In genomic region chr11:127733552-127733951, GRCh38 we compare ENCODE assay signal across 22 cellular contexts.
DNase-seq lines count a peak whose midpoint lies in the region; ATAC-seq and TF ChIP-seq lines count a peak whose summit lies in the region.
"Had no signal": no experiment of that assay in that cellular context is flagged by ENCODE, and none has a peak within 500 bp of the region (broad histone marks: within the 10 kb centered on the region; RNA-seq: fewer than 3 reads in every experiment).

No MANE protein-coding gene starts in this region.

- no peaks in the 10 kb centered on the region for H3K4me1 ChIP-seq in gastroesophageal sphincter
- H3K4me1 ChIP-seq: parathyroid adenoma, suprapubic skin, vagina had no signal

- peaks cover 4% of the 10 kb centered on the region for H3K9me3 Mint-ChIP-seq in mesothelial cell of epicardium
- peaks cover 0 to 1% of the 10 kb centered on the region in 2 donors for H3K9me3 Mint-ChIP-seq in effector memory CD8-positive, alpha-beta T cell

- H3K4me3 ChIP-seq in gastroesophageal sphincter = no peak overlapping the region
- H3K4me3 ChIP-seq: suprapubic skin, vagina had no signal

- H3K27me3 Mint-ChIP-seq in mesothelial cell of epicardium (ENCODE audit: low read depth) = peaks cover 19% of the 10 kb centered on the region
- no peaks in the 10 kb centered on the region for H3K27me3 Mint-ChIP-seq in effector memory CD8-positive, alpha-beta T cell
- H3K27me3 Mint-ChIP-seq: activated CD8-positive, alpha-beta memory T cell treated with anti-CD3 and anti-CD28 coated beads, Interleukin-2, amount 10 ng/mL, durations not matched to agents 7 days and 5 days; activated naive CD8-positive, alpha-beta T cell; natural killer cell treated with Interleukin-12 subunit alpha and Interleukin-12 subunit beta and Interleukin-15 and Interleukin-18, amount 100 ng/mL, for 72 hours had no signal

- no peak overlapping the region for H3K27ac ChIP-seq in gastroesophageal sphincter
- H3K27ac ChIP-seq: parathyroid adenoma, suprapubic skin, vagina had no signal

- H3K36me3 Mint-ChIP-seq in mesothelial cell of epicardium = no peaks in the 10 kb centered on the region
- H3K36me3 Mint-ChIP-seq in effector memory CD8-positive, alpha-beta T cell (ENCODE audit: insufficient read depth) = peaks cover 6% of the 10 kb centered on the region
- H3K36me3 Mint-ChIP-seq: activated CD8-positive, alpha-beta memory T cell treated with anti-CD3 and anti-CD28 coated beads, Interleukin-2, amount 10 ng/mL, durations not matched to agents 7 days and 5 days; activated naive CD8-positive, alpha-beta T cell; natural killer cell treated with Interleukin-12 subunit alpha and Interleukin-12 subunit beta and Interleukin-15 and Interleukin-18, amount 100 ng/mL, for 72 hours had no signal

- H3K27ac Mint-ChIP-seq in mesothelial cell of epicardium = no peak overlapping the region
- H3K27ac Mint-ChIP-seq in effector memory CD8-positive, alpha-beta T cell = no peak overlapping the region
- H3K27ac Mint-ChIP-seq: activated CD8-positive, alpha-beta memory T cell treated with anti-CD3 and anti-CD28 coated beads, Interleukin-2, amount 10 ng/mL, durations not matched to agents 7 days and 5 days; activated naive CD8-positive, alpha-beta T cell; natural killer cell treated with Interleukin-12 subunit alpha and Interleukin-12 subunit beta and Interleukin-15 and Interleukin-18, amount 100 ng/mL, for 72 hours had no signal

- no peak for TF ChIP-seq EP300 in gastroesophageal sphincter (IDR thresholded peaks at IDR 0.05)

- TF ChIP-seq CTCF in gastroesophageal sphincter (IDR thresholded peaks at IDR 0.05) (no peak), mesothelial cell of epicardium (IDR thresholded peaks at IDR 0.05; ENCODE audit: unreplicated experiment) (no peak)

- H3K27me3 ChIP-seq in gastroesophageal sphincter = no peaks in the 10 kb centered on the region
- H3K27me3 ChIP-seq: suprapubic skin, vagina had no signal

- no peaks in the 10 kb centered on the region for H3K9me3 ChIP-seq in gastroesophageal sphincter
- H3K9me3 ChIP-seq: suprapubic skin, vagina had no signal

- no peaks in the 10 kb centered on the region for H3K36me3 ChIP-seq in gastroesophageal sphincter
- H3K36me3 ChIP-seq: suprapubic skin, vagina had no signal

- H3K4me3 Mint-ChIP-seq in mesothelial cell of epicardium = peak overlapping the region; percentile 26
- H3K4me3 Mint-ChIP-seq in effector memory CD8-positive, alpha-beta T cell = no peak overlapping the region
- H3K4me3 Mint-ChIP-seq: activated CD8-positive, alpha-beta memory T cell treated with anti-CD3 and anti-CD28 coated beads, Interleukin-2, amount 10 ng/mL, durations not matched to agents 7 days and 5 days; activated naive CD8-positive, alpha-beta T cell; natural killer cell treated with Interleukin-12 subunit alpha and Interleukin-12 subunit beta and Interleukin-15 and Interleukin-18, amount 100 ng/mL, for 72 hours had no signal

- peak; percentile 58 for ATAC-seq in gastroesophageal sphincter
- no peak for ATAC-seq in effector memory CD8-positive, alpha-beta T cell (replicated peaks)
- ATAC-seq: activated CD8-positive, alpha-beta memory T cell treated with anti-CD3 and anti-CD28 coated beads, Interleukin-2, amount 10 ng/mL, durations not matched to agents 7 days and 5 days; HCT116; natural killer cell treated with Interleukin-12 subunit alpha and Interleukin-12 subunit beta and Interleukin-15 and Interleukin-18, amount 100 ng/mL, for 72 hours had no signal

- WGBS in gastroesophageal sphincter (ENCODE audit: low coverage in 1 of 2), 2 donors = 13 to 60% methylated on average over 1 of the region's 4 CpGs

- TF ChIP-seq POLR2A in gastroesophageal sphincter (IDR thresholded peaks at IDR 0.05) = no peak

- DNase-seq in NCI-H748 (lab: John Stamatoyannopoulos, UW; ENCODE audit: unreplicated experiment) (peak; percentile 26), NCI-H748 treated with DMSO at 0.1 percent for 48 hours (lab: John Stamatoyannopoulos, UW) (no peak), NCI-H526 (lab: John Stamatoyannopoulos, UW) (peak; percentile 32 to 58), mesothelial cell of epicardium (ENCODE audit: low spot score in 2 of 2, unreplicated experiment in 2 of 2) (no peak), inferior parietal cortex (ENCODE audit: extremely low spot score) (no peak)
- no peak for DNase-seq in activated T-cell treated with anti-CD3 and anti-CD28 coated beads, Interleukin-2, amount 50 U/mL, for 48 hours
- no peak for DNase-seq in effector memory CD8-positive, alpha-beta T cell
- DNase-seq: 8988T; activated CD4-positive, alpha-beta T cell treated with anti-CD3 and anti-CD28 coated beads for 4 hours; activated CD8-positive, alpha-beta memory T cell treated with anti-CD3 and anti-CD28 coated beads, Interleukin-2, amount 10 ng/mL, durations not matched to agents 7 days and 5 days; AML-193; Calu3; effector memory CD4-positive, alpha-beta T cell; mesenchymal stem cell; NCI-H1105 had no signal

- H3K4me1 Mint-ChIP-seq in mesothelial cell of epicardium = peaks cover 9% of the 10 kb centered on the region
- no peaks in the 10 kb centered on the region for H3K4me1 Mint-ChIP-seq in effector memory CD8-positive, alpha-beta T cell (ENCODE audit: low read depth in 2 of 2)
- H3K4me1 Mint-ChIP-seq: activated CD8-positive, alpha-beta memory T cell treated with anti-CD3 and anti-CD28 coated beads, Interleukin-2, amount 10 ng/mL, durations not matched to agents 7 days and 5 days had no signal

Comparison
In these comparisons a context has a peak if more than half of its experiments do, and no peak if none do; other contexts are left out.
1. DNase-seq: peak in NCI-H748 (single experiment) and NCI-H526 (2 of 2); none in NCI-H748 treated with DMSO at 0.1 percent for 48 hours (single experiment), mesothelial cell of epicardium (0 of 2), inferior parietal cortex (single experiment), activated T-cell treated with anti-CD3 and anti-CD28 coated beads, Interleukin-2, amount 50 U/mL, for 48 hours (0 of 2) and effector memory CD8-positive, alpha-beta T cell (0 of 3).